Comparison of ENCODE assay signal across 20 cellular contexts in genomic region chr6:161104966-161105365, GRCh38.
A peak's percentile ranks its signal among the peaks of the same experiment; 100 is the strongest.
DNase-seq lines count a peak whose midpoint lies in the region; ATAC-seq and TF ChIP-seq lines count a peak whose summit lies in the region.
"Had no signal": no experiment of that assay in that cellular context is flagged by ENCODE, and none has a peak within 500 bp of the region (broad histone marks: within the 10 kb centered on the region; RNA-seq: fewer than 3 reads in every experiment).

No MANE protein-coding gene starts in this region.

- H3K4me3 Mint-ChIP-seq in activated T-helper 17 cell treated with anti-CD3 and anti-CD28 coated beads, Interleukin-2, amount 50 U/mL, for 72 hours = peak overlapping the region; percentile 3

- H3K27ac ChIP-seq in mammary epithelial cell (ENCODE audit: insufficient read depth, low read depth, low read length) = peak overlapping the region; percentile 86
- H3K27ac ChIP-seq in breast epithelium = no peak overlapping the region
- no peak overlapping the region for H3K27ac ChIP-seq in fibroblast of lung (ENCODE audit: insufficient read depth, low read length)
- peak overlapping the region; percentile 46 to 48 for H3K27ac ChIP-seq in uterus
- no peak overlapping the region for H3K27ac ChIP-seq in substantia nigra (ENCODE audit: low read depth, low read length, poor library complexity, severe bottlenecking)
- H3K27ac ChIP-seq: KMS-11, skin epidermis had no signal

- H3K36me3 Mint-ChIP-seq in activated T-helper 17 cell treated with anti-CD3 and anti-CD28 coated beads, Interleukin-2, amount 50 U/mL, for 72 hours (ENCODE audit: low read depth) = peaks cover 97% of the 10 kb centered on the region

- in situ Hi-C loops in mammary epithelial cell (cut with MboI; ENCODE audit: low sequenced_read_pairs in 2 of 2) = loop anchor here in 1 of 2 donors (25.0 kb wide), 1 partner anchor 168 kb away; no protein-coding TSS in a partner anchor

- no TSS peak for BruUV-seq in mammary epithelial cell (replicated peaks; lab: Mats Ljungman, UMichigan)

- intact Hi-C loops in mammary epithelial cell (cut with micrococcal nuclease) = loop anchor here (2.0 to 5.0 kb wide), 3 partner anchors 166 to 174 kb away; partner anchors contain the start of gene AGPAT4
- intact Hi-C loops in breast epithelium (cut with DNase I; ENCODE audit: low total_unique reads) = loop anchor here (10.0 kb wide), 1 partner anchor 570 kb away; no protein-coding TSS in a partner anchor
- intact Hi-C loops in uterus (cut with DNase I; ENCODE audit: low total_unique reads) = no loop called here

- peaks cover 11% of the 10 kb centered on the region for H3K4me1 Mint-ChIP-seq in activated T-helper 17 cell treated with anti-CD3 and anti-CD28 coated beads, Interleukin-2, amount 50 U/mL, for 72 hours

- H3K4me2 ChIP-seq in mammary epithelial cell (ENCODE audit: insufficient read depth, low read depth, low read length) (no peak overlapping the region), fibroblast of lung (ENCODE audit: extremely low read depth, insufficient read depth, low read length) (no peak overlapping the region)
- H3K4me2 ChIP-seq: KMS-11 had no signal

- peak overlapping the region; percentile 65 for H3K27ac Mint-ChIP-seq in activated T-helper 17 cell treated with anti-CD3 and anti-CD28 coated beads, Interleukin-2, amount 50 U/mL, for 72 hours

- H3K4me3 ChIP-seq in mammary epithelial cell (replicated peaks in 1 of 3; ENCODE audit: insufficient read depth in 1 of 3, low read depth in 2 of 3, low read length in 3 of 3) (no peak overlapping the region), breast epithelium (no peak overlapping the region), fibroblast of lung (replicated peaks in 1 of 4; ENCODE audit: control extremely low read depth in 1 of 4, insufficient read depth in 1 of 4, low read depth in 3 of 4, low read length in 4 of 4) (no peak overlapping the region), uterus (no peak overlapping the region)
- H3K4me3 ChIP-seq: lung, skin epidermis had no signal

- ATAC-seq in activated T-helper 17 cell treated with anti-CD3 and anti-CD28 coated beads, Interleukin-2, amount 50 U/mL, for 72 hours (replicated peaks) = peak; percentile 53
- ATAC-seq in GM19397 (IDR thresholded peaks at IDR 0.05; ENCODE audit: unreplicated experiment) = no peak

- H3K9ac ChIP-seq in mammary epithelial cell (ENCODE audit: insufficient read depth, low read length) (no peak overlapping the region), fibroblast of lung (ENCODE audit: insufficient read depth, low read length) (no peak overlapping the region)
- H3K9ac ChIP-seq: KMS-11 had no signal

- no peaks in the 10 kb centered on the region for H3K9me3 Mint-ChIP-seq in activated T-helper 17 cell treated with anti-CD3 and anti-CD28 coated beads, Interleukin-2, amount 50 U/mL, for 72 hours

- H3K27me3 ChIP-seq in mammary epithelial cell (ENCODE audit: insufficient read depth, low read length) = no peaks in the 10 kb centered on the region
- no peaks in the 10 kb centered on the region for H3K27me3 ChIP-seq in breast epithelium
- no peaks in the 10 kb centered on the region for H3K27me3 ChIP-seq in fibroblast of lung (ENCODE audit: control insufficient read depth, insufficient read depth, low read length)
- H3K27me3 ChIP-seq in uterus = no peaks in the 10 kb centered on the region

- dilution Hi-C loops in mammary epithelial cell (cut with HindIII; ENCODE audit: low sequenced_read_pairs) = no loop called here

- CTCF ChIA-PET in mammary epithelial cell (lab: Charles Lee; ENCODE audit: low non-redundant PET) = no interaction called here

- no peaks in the 10 kb centered on the region for H4K20me1 ChIP-seq in mammary epithelial cell (ENCODE audit: insufficient read depth, low read length)
- H4K20me1 ChIP-seq in fibroblast of lung (ENCODE audit: control insufficient read depth, extremely low read depth, insufficient read depth, low read length) = no peaks in the 10 kb centered on the region

- no peak for TF ChIP-seq CTCF in mammary epithelial cell (conservative IDR thresholded peaks at IDR 0.05 in 1 of 2, IDR thresholded peaks at IDR 0.05 in 1 of 2; ENCODE audit: extremely low read depth in 1 of 2, insufficient read depth in 1 of 2, low read depth in 1 of 2, low read length in 2 of 2)
- no peak for TF ChIP-seq CTCF in breast epithelium (IDR thresholded peaks at IDR 0.05)
- no peak for TF ChIP-seq CTCF in fibroblast of lung (conservative IDR thresholded peaks at IDR 0.05 in 1 of 2, IDR thresholded peaks at IDR 0.05 in 1 of 2; ENCODE audit: low read depth in 1 of 2, low read length in 2 of 2)
- TF ChIP-seq CTCF in uterus (IDR thresholded peaks at IDR 0.05) = no peak

- H3K4me1 ChIP-seq in mammary epithelial cell (ENCODE audit: insufficient read depth, low read length) (peaks cover 29% of the 10 kb centered on the region), breast epithelium (no peaks in the 10 kb centered on the region), fibroblast of lung (ENCODE audit: control insufficient read depth, extremely low read depth, insufficient read depth, low read length) (peaks cover 4% of the 10 kb centered on the region), uterus (no peaks in the 10 kb centered on the region)

- H3K79me2 ChIP-seq in mammary epithelial cell (ENCODE audit: insufficient read depth, low read length) = no peaks in the 10 kb centered on the region
- no peaks in the 10 kb centered on the region for H3K79me2 ChIP-seq in fibroblast of lung (ENCODE audit: control insufficient read depth, insufficient read depth, low read length)

- H2AFZ ChIP-seq in mammary epithelial cell (ENCODE audit: low read depth, low read length) = no peak overlapping the region
- H2AFZ ChIP-seq in fibroblast of lung (ENCODE audit: low read length) = no peak overlapping the region

- no peaks in the 10 kb centered on the region for H3K27me3 Mint-ChIP-seq in activated T-helper 17 cell treated with anti-CD3 and anti-CD28 coated beads, Interleukin-2, amount 50 U/mL, for 72 hours

- peaks cover 22% of the 10 kb centered on the region for H3K36me3 ChIP-seq in mammary epithelial cell (ENCODE audit: insufficient read depth, low read length)
- H3K36me3 ChIP-seq in breast epithelium = peaks cover 12% of the 10 kb centered on the region
- peaks cover 12% of the 10 kb centered on the region for H3K36me3 ChIP-seq in fibroblast of lung (ENCODE audit: control insufficient read depth, insufficient read depth, low read length)
- no peaks in the 10 kb centered on the region for H3K36me3 ChIP-seq in uterus

- no peak for TF ChIP-seq POLR2A in breast epithelium (IDR thresholded peaks at IDR 0.05)
- TF ChIP-seq POLR2A in uterus (IDR thresholded peaks at IDR 0.05) = no peak

- H3K9me3 ChIP-seq in mammary epithelial cell (replicated peaks; ENCODE audit: insufficient read depth, low read length) (no peaks in the 10 kb centered on the region), breast epithelium (no peaks in the 10 kb centered on the region), fibroblast of lung (ENCODE audit: control insufficient read depth, insufficient read depth, low read depth, low read length) (no peaks in the 10 kb centered on the region), uterus (no peaks in the 10 kb centered on the region)

- DNase-seq in mammary epithelial cell (peak; percentile 40), breast epithelium (ENCODE audit: low spot score in 2 of 2) (no peak), fibroblast of lung (ENCODE audit: low read depth in 2 of 2) (peak; percentile 39 to 63), uterus (no peak), DMS53 (lab: John Stamatoyannopoulos, UW) (no peak), substantia nigra (lab: John Stamatoyannopoulos, UW) (no peak)
- DNase-seq: activated CD8-positive, alpha-beta memory T cell treated with anti-CD3 and anti-CD28 coated beads for 24 hours; activated effector memory CD4-positive, alpha-beta T cell treated with Interleukin-2 at 50 U/mL for 16 hours; COR-L47; glutamatergic neuron; H7; NCI-H1092; NCI-H510A; SHP77 treated with DMSO at 0.1 percent for 48 hours; stimulated activated CD4-positive, alpha-beta T cell treated with anti-CD3 and anti-CD28 coated beads, Interleukin-2, amount 100 ng/mL, for 48 hours had no signal

Comparison
In these comparisons a context has a peak if more than half of its experiments do, and no peak if none do; other contexts are left out.
1. DNase-seq: peak in mammary epithelial cell (single experiment) and fibroblast of lung (2 of 2); none in breast epithelium (0 of 2), uterus (0 of 2), DMS53 (single experiment) and substantia nigra (0 of 49).
2. H3K27ac ChIP-seq: peak in mammary epithelial cell (single experiment) and uterus (2 of 2); none in breast epithelium (0 of 2), fibroblast of lung (single experiment) and substantia nigra (single experiment).